In the genomic region with DNA sequence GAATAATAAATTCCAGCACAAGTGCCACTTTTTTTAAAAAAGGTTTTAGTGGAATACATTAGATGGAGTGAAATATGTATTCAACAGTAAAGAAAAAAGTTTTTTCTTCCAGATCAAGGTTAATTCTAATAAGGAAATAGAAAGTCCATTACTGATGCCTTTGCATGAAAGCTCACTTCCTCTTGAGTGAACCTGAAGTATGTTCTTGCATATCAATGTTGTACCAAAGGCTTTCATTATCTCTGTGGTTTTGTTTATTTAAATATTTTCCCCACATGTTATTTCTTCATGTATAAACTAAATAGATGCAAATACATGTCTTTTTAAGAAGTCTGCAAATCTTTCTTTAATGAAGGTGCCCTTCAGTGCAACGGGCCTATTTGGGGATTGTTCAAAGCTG, we compare ENCODE assay signal across 22 cellular contexts.
"Had no signal": no experiment of that assay in that cellular context is flagged by ENCODE, and none has a peak within 500 bp of the region (broad histone marks: within the 10 kb centered on the region; RNA-seq: fewer than 3 reads in every experiment).

No MANE protein-coding gene starts in this region.

- ATAC-seq: activated CD8-positive, alpha-beta T cell treated with anti-CD3 and anti-CD28 coated beads for 36 hours; activated naive CD4-positive, alpha-beta T cell treated with anti-CD3 and anti-CD28 coated beads, Interleukin-2, amount 50 U/mL, for 72 hours; heart right ventricle; naive thymus-derived CD4-positive, alpha-beta T cell; sciatic nerve; stimulated activated effector memory CD8-positive, alpha-beta T cell treated with anti-CD3 and anti-CD28 coated beads, Interleukin-12 subunit alpha, Interleukin-12 subunit beta, amount 100 ng/mL, for 72 hours had no signal

- H3K27me3 ChIP-seq: esophagus muscularis mucosa, heart right ventricle, ovary, upper lobe of left lung, vagina had no signal

- DNase-seq: activated B cell treated with CpG ODN at 0.5 μM for 24 hours; activated CD4-positive, alpha-beta T cell treated with anti-CD3 and anti-CD28 coated beads, Interleukin-2, amount 50 U/mL, for 1 hour; activated CD8-positive, alpha-beta T cell treated with anti-CD3 and anti-CD28 coated beads for 36 hours; activated naive CD4-positive, alpha-beta T cell; activated T-cell treated with anti-CD3 and anti-CD28 coated beads, Interleukin-2, amount 50 U/mL, for 48 hours; effector CD4-positive, alpha-beta T cell; foreskin melanocyte; heart right ventricle; naive thymus-derived CD4-positive, alpha-beta T cell; ovary; retina; stimulated activated CD4-positive, alpha-beta T cell treated with anti-CD3 and anti-CD28 coated beads, Interleukin-4, amount 100 ng/mL, for 24 hours; T-helper 9 cell; upper lobe of left lung had no signal

- H3K9me3 ChIP-seq: esophagus muscularis mucosa, ovary, thoracic aorta, upper lobe of left lung, vagina had no signal

- H3K27ac ChIP-seq: esophagus muscularis mucosa, heart right ventricle, ovary, skin epidermis, thoracic aorta, upper lobe of left lung, vagina had no signal

- H3K4me1 ChIP-seq: esophagus muscularis mucosa, heart right ventricle, upper lobe of left lung, vagina had no signal

- H3K4me3 ChIP-seq: esophagus muscularis mucosa, heart right ventricle, ovary, skin epidermis, thoracic aorta, upper lobe of left lung, vagina had no signal

- H3K36me3 ChIP-seq: esophagus muscularis mucosa, heart right ventricle, ovary, thoracic aorta, upper lobe of left lung, vagina had no signal

- FAIRE-seq: bronchial epithelial cell had no signal
